In genomic region chr21:29621525-29621924, GRCh38 we compare ENCODE assay signal across 27 cellular contexts.
"Had no signal": no experiment of that assay in that cellular context is flagged by ENCODE, and none has a peak within 500 bp of the region (broad histone marks: within the 10 kb centered on the region; RNA-seq: fewer than 3 reads in every experiment).

No MANE protein-coding gene starts in this region.

- ATAC-seq: stimulated activated effector memory CD8-positive, alpha-beta T cell treated with anti-CD3 and anti-CD28 coated beads, Interleukin-12 subunit alpha, Interleukin-12 subunit beta, amount 100 ng/mL, for 72 hours; stimulated activated memory B cell treated with anti-CD40 and anti-IgM and Interleukin-4, amounts not matched to agents 10 μg/mL and 1 μg/mL and 100 μg/mL, for 72 hours; stimulated activated naive B cell treated with anti-CD40 and anti-IgM and Interleukin-4, amounts not matched to agents 10 μg/mL and 1 μg/mL and 100 μg/mL, for 72 hours; stimulated activated naive CD8-positive, alpha-beta T cell treated with anti-CD3 and anti-CD28 coated beads, Interleukin-15, amount 100 ng/mL, for 72 hours; stimulated activated naive CD8-positive, alpha-beta T cell treated with anti-CD3 and anti-CD28 coated beads, Interleukin-15, Interleukin-2, amounts not matched to agents 100 U/mL and 50 U/mL, for 24 hours; upper lobe of right lung had no signal

- H3K9me3 ChIP-seq: suprapubic skin, testis, thoracic aorta, thyroid gland, tibial artery, tibial nerve, transverse colon, upper lobe of left lung, upper lobe of right lung, uterus, vagina had no signal

- H3K36me3 ChIP-seq: stomach, suprapubic skin, thoracic aorta, thyroid gland, tibial artery, tibial nerve, transverse colon, upper lobe of left lung, upper lobe of right lung, uterus, vagina had no signal

- H3K27me3 ChIP-seq: stomach, suprapubic skin, testis, thyroid gland, tibial artery, tibial nerve, transverse colon, upper lobe of left lung, upper lobe of right lung, uterus, vagina had no signal

- H3K27ac ChIP-seq: stomach, suprapubic skin, testis, thoracic aorta, thyroid gland, tibial artery, tibial nerve, transverse colon, upper lobe of left lung, upper lobe of right lung, uterus, vagina had no signal

- FAIRE-seq: urothelium cell line had no signal

- H3K4me1 ChIP-seq: stomach, suprapubic skin, testis, thyroid gland, tibial artery, tibial nerve, transverse colon, upper lobe of left lung, upper lobe of right lung, uterus, vagina had no signal

- H3K4me3 ChIP-seq: stomach, suprapubic skin, testis, thoracic aorta, thyroid gland, tibial artery, tibial nerve, transverse colon, upper lobe of left lung, upper lobe of right lung, uterus, vagina had no signal

- DNase-seq: stimulated activated CD4-positive, alpha-beta T cell treated with anti-CD3 and anti-CD28 coated beads, Interleukin-2, amount 100 ng/mL, for 48 hours; stimulated activated CD4-positive, alpha-beta T cell treated with anti-CD3 and anti-CD28 coated beads, Interleukin-4, amount 100 ng/mL, for 1 hour; stimulated activated CD4-positive, alpha-beta T cell treated with anti-CD3 and anti-CD28 coated beads, Interleukin-4, amount 100 ng/mL, for 24 hours; stimulated activated CD4-positive, alpha-beta T cell treated with anti-CD3 and anti-CD28 coated beads, Interleukin-4, amount 100 ng/mL, for 4 hours; stimulated activated CD8-positive, alpha-beta memory T cell treated with anti-CD3 and anti-CD28 coated beads, Interleukin-4, amount 100 ng/mL, for 48 hours; stimulated activated naive B cell treated with anti-CD40 and anti-IgM and Interleukin-4, amounts not matched to agents 10 μg/mL and 1 μg/mL and 100 μg/mL, for 72 hours; stimulated activated naive CD4-positive, alpha-beta T cell; stimulated activated naive CD4-positive, alpha-beta T cell treated with Interleukin-2 at 50 U/mL for 16 hours; stimulated activated naive CD8-positive, alpha-beta T cell treated with anti-CD3 and anti-CD28 coated beads, Interleukin-15, amount 100 ng/mL, for 72 hours; stimulated activated naive CD8-positive, alpha-beta T cell treated with anti-CD3 and anti-CD28 coated beads, Interleukin-15, Interleukin-2, amounts not matched to agents 100 U/mL and 50 U/mL, for 24 hours; stomach; substantia nigra; testis; thyroid gland; tibial artery; transverse colon; trophoblast cell; upper lobe of left lung; upper lobe of right lung; uterus had no signal
